27 cellular contexts compared by ENCODE assay signal in the genomic region with DNA sequence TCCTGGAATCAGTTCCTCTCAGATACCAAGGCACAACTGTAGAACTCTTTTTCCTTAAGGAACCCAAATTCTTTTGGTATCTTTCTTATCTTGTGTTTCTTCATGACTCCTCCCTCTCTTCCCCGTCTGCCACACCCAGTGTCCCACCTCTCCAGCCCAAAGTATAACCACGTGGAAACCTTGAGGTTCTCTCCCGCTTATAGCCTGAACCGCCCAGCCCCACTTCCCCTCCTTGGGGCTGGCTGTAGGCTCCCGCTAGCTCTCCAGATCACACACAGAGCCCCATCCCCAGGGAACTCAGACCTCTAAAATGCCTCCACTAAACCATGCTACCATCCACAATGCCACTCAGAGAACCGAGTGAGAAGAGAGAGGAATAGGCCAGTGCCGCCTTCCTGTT.
"Had no signal": no experiment of that assay in that cellular context is flagged by ENCODE, and none has a peak within 500 bp of the region (broad histone marks: within the 10 kb centered on the region; RNA-seq: fewer than 3 reads in every experiment).

No MANE protein-coding gene starts in this region.

- H3K27me3 Mint-ChIP-seq: activated CD8-positive, alpha-beta T cell treated with anti-CD3 and anti-CD28 coated beads for 36 hours; activated naive CD4-positive, alpha-beta T cell treated with anti-CD3 and anti-CD28 coated beads, Interleukin-2, amount 10 ng/mL, durations not matched to agents 7 days and 5 days; progenitor cell of endocrine pancreas had no signal

- H3K9me3 ChIP-seq: adrenal gland, body of pancreas, gastroesophageal sphincter, ovary, suprapubic skin, tibial artery, upper lobe of right lung had no signal

- ATAC-seq: activated CD8-positive, alpha-beta T cell treated with anti-CD3 and anti-CD28 coated beads for 36 hours; body of pancreas; gastroesophageal sphincter; left colon; sciatic nerve; SK-N-SH treated with all-trans-retinoic acid at 6 μM for 48 hours; upper lobe of right lung had no signal

- H3K4me1 Mint-ChIP-seq: activated naive CD4-positive, alpha-beta T cell treated with anti-CD3 and anti-CD28 coated beads, Interleukin-2, amount 10 ng/mL, durations not matched to agents 7 days and 5 days had no signal

- H3K27ac Mint-ChIP-seq: activated CD8-positive, alpha-beta T cell treated with anti-CD3 and anti-CD28 coated beads for 36 hours; progenitor cell of endocrine pancreas had no signal

- H3K4me1 ChIP-seq: suprapubic skin, upper lobe of right lung had no signal

- H3K4me3 Mint-ChIP-seq: activated CD8-positive, alpha-beta T cell treated with anti-CD3 and anti-CD28 coated beads for 36 hours; activated naive CD4-positive, alpha-beta T cell treated with anti-CD3 and anti-CD28 coated beads, Interleukin-2, amount 10 ng/mL, durations not matched to agents 7 days and 5 days had no signal

- H3K27ac ChIP-seq: adrenal gland, body of pancreas, gastroesophageal sphincter, ovary, skin epidermis, suprapubic skin, tibial artery, upper lobe of right lung had no signal

- H3K27me3 ChIP-seq: adrenal gland, body of pancreas, gastroesophageal sphincter, ovary, suprapubic skin, tibial artery, upper lobe of right lung had no signal

- H3K4me3 ChIP-seq: adrenal gland, body of pancreas, gastroesophageal sphincter, ovary, skin epidermis, suprapubic skin, tibial artery, upper lobe of right lung had no signal

- DNase-seq: activated CD4-positive, alpha-beta T cell treated with anti-CD3 and anti-CD28 coated beads, Interleukin-2, amount 50 U/mL, for 1 hour; activated CD4-positive, CD25-positive, alpha-beta regulatory T cell treated with anti-CD3 and anti-CD28 coated beads, Interleukin-2, amount 50 U/mL, for 72 hours; activated CD8-positive, alpha-beta T cell treated with anti-CD3 and anti-CD28 coated beads for 36 hours; activated gamma-delta T cell; activated naive CD4-positive, alpha-beta T cell treated with anti-CD3 and anti-CD28 coated beads, Interleukin-2, amount 10 ng/mL, durations not matched to agents 7 days and 5 days; adrenal gland; aorta; body of pancreas; dermis blood vessel endothelial cell; effector CD8-positive, alpha-beta T cell; erythroblast; hippocampal formation; kidney; left colon; ovary; stimulated activated CD4-positive, alpha-beta T cell treated with anti-CD3 and anti-CD28 coated beads, Interleukin-12 subunit alpha, Interleukin-12 subunit beta, amount 100 ng/mL, for 4 hours; stimulated activated CD4-positive, alpha-beta T cell treated with anti-CD3 and anti-CD28 coated beads, Interleukin-4, amount 100 ng/mL, for 1 hour; stimulated activated naive CD4-positive, alpha-beta T cell; T-helper 2 cell; tibial artery; upper lobe of right lung had no signal

- H3K36me3 ChIP-seq: ovary had no signal
